In genomic region chr14:68782091-68782981, GRCh38 we compare ENCODE assay signal across 10 cellular contexts. TPM values are rescaled to one million over a fixed set of nuclear protein-coding genes. Genes with fewer than 3 reads are reported as not detected.
DNase-seq lines count a peak whose midpoint lies in the region; ATAC-seq and TF ChIP-seq lines count a peak whose summit lies in the region.
"Had no signal": no experiment of that assay in that cellular context is flagged by ENCODE, and none has a peak within 500 bp of the region (broad histone marks: within the 10 kb centered on the region; RNA-seq: fewer than 3 reads in every experiment).

No MANE protein-coding gene starts in this region.

- peaks cover 57% of the 10 kb centered on the region for H3K4me1 Mint-ChIP-seq in activated B cell treated with CpG ODN at 0.5 μM for 24 hours

- peaks cover 3% of the 10 kb centered on the region for H3K36me3 ChIP-seq in rectal smooth muscle tissue (ENCODE audit: control insufficient read depth, insufficient read depth, low read length)

- H3K27me3 Mint-ChIP-seq in activated B cell treated with CpG ODN at 0.5 μM for 24 hours, result no peaks in the 10 kb centered on the region

- TF ChIP-seq CTCF in activated B cell treated with CpG ODN at 0.5 μM for 24 hours (IDR thresholded peaks at IDR 0.05) (no peak), coronary artery (IDR thresholded peaks at IDR 0.05) (no peak)

- H3K4me3 Mint-ChIP-seq in activated B cell treated with CpG ODN at 0.5 μM for 24 hours, result no peak overlapping the region

- H3K4me1 ChIP-seq in rectal smooth muscle tissue (ENCODE audit: control insufficient read depth, insufficient read depth, low read length), result peaks cover 30% of the 10 kb centered on the region

- no peaks in the 10 kb centered on the region for H3K9me3 Mint-ChIP-seq in activated B cell treated with CpG ODN at 0.5 μM for 24 hours

- peaks cover 13% of the 10 kb centered on the region for H3K36me3 Mint-ChIP-seq in activated B cell treated with CpG ODN at 0.5 μM for 24 hours (ENCODE audit: low read depth)

- no peaks in the 10 kb centered on the region for H3K27me3 ChIP-seq in rectal smooth muscle tissue (ENCODE audit: control insufficient read depth, insufficient read depth, low read length)
- H3K27me3 ChIP-seq: thyroid gland had no signal

- no peak overlapping the region for H3K4me3 ChIP-seq in coronary artery
- H3K4me3 ChIP-seq in rectal smooth muscle tissue (ENCODE audit: low read length), result no peak overlapping the region
- H3K4me3 ChIP-seq: thyroid gland had no signal

- peak overlapping the region in 1 of 2 donors; percentile 35 for H3K27ac ChIP-seq in coronary artery
- peak overlapping the region; percentile 38 for H3K27ac ChIP-seq in rectal smooth muscle tissue (ENCODE audit: low read depth, low read length)
- H3K27ac ChIP-seq: thyroid gland had no signal

- H3K9ac ChIP-seq in rectal smooth muscle tissue (ENCODE audit: low read length), result no peak overlapping the region

- peak overlapping the region; percentile 18 for H3K27ac Mint-ChIP-seq in activated B cell treated with CpG ODN at 0.5 μM for 24 hours

- DNase-seq in CMK (ENCODE audit: low read depth) (peak; percentile 76), activated B cell treated with CpG ODN at 0.5 μM for 24 hours (no peak), coronary artery (ENCODE audit: low spot score) (peak; percentile 72), NCI-H1417 treated with DMSO at 0.1 percent for 48 hours (lab: John Stamatoyannopoulos, UW) (no peak), GM03348 (ENCODE audit: low spot score) (no peak), C1 segment of cervical spinal cord (lab: John Stamatoyannopoulos, UW) (no peak), DMS53 (lab: John Stamatoyannopoulos, UW) (no peak)
- DNase-seq: NCI-H1694 treated with DMSO at 0.1 percent for 48 hours, thyroid gland had no signal

- ATAC-seq in activated B cell treated with CpG ODN at 0.5 μM for 24 hours (ENCODE audit: low read depth), result no peak

- POLR2A ChIA-PET in activated B cell treated with CpG ODN at 0.5 μM for 24 hours (lab: Charles Lee), result interaction anchor here (0.5 to 19.6 kb wide), 8 partner anchors 10 to 428 kb away, joined by 4 to 2953 read pairs (median 181); partner anchors contain the start of gene ZFP36L1

- intact Hi-C loops in activated B cell treated with CpG ODN at 0.5 μM for 24 hours (cut with micrococcal nuclease), result no loop called here

- CTCF ChIA-PET in activated B cell treated with CpG ODN at 0.5 μM for 24 hours (lab: Charles Lee), result interaction anchor here (1.6 kb wide), 1 partner anchor 49 kb away, joined by 5 read pairs; no protein-coding TSS in a partner anchor

RNA-seq across cellular contexts. Expression of gene ZFP36L1, which starts 10.5 kb away (rescaled TPM):
- 814 and 884 TPM in 2 replicates for total RNA-seq in activated B cell treated with CpG ODN at 0.5 μM for 24 hours

Comparison
In these comparisons a context has a peak if more than half of its experiments do, and no peak if none do; other contexts are left out.
1. DNase-seq: peak in CMK (single experiment) and coronary artery (single experiment); none in activated B cell treated with CpG ODN at 0.5 μM for 24 hours (single experiment), NCI-H1417 treated with DMSO at 0.1 percent for 48 hours (single experiment), GM03348 (single experiment), C1 segment of cervical spinal cord (0 of 14) and DMS53 (single experiment).